ENCODE assay signal across 20 cellular contexts in the genomic region with DNA sequence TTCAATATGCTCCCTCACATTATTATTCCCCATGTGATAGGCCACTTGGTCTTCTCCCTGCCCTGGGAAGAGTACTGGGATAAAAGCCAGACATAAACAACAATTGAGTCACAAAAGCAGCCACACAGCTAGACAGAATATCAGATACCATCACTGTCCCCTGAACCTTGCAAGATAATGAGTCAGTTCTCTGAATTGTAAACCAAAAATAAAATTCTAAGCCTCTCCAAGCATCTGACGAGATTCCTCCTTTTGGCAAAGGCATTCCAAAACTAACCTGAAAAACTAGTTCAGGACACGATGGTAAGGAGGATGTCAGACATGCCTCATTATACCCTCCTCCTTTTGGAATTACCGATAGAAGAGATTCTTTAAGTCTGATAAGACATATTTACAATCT.
DNase-seq lines count a peak whose midpoint lies in the region; ATAC-seq and TF ChIP-seq lines count a peak whose summit lies in the region.
"Had no signal": no experiment of that assay in that cellular context is flagged by ENCODE, and none has a peak within 500 bp of the region (broad histone marks: within the 10 kb centered on the region; RNA-seq: fewer than 3 reads in every experiment).

No MANE protein-coding gene starts in this region.

- H3F3A ChIP-seq in GM23338 (replicated peaks; ENCODE audit: low read depth): no peaks in the 10 kb centered on the region

- H3K79me2 ChIP-seq in GM23338 (replicated peaks; ENCODE audit: insufficient read depth): no peaks in the 10 kb centered on the region

- H3K27ac Mint-ChIP-seq in GM23338: peak overlapping the region; percentile 21; the same call in 1 of the 2 replicates
- no peak overlapping the region for H3K27ac Mint-ChIP-seq in effector memory CD8-positive, alpha-beta T cell
- H3K27ac Mint-ChIP-seq: activated B cell treated with CpG ODN at 0.5 μM for 24 hours; activated T-helper 17 cell treated with anti-CD3 and anti-CD28 coated beads, Interleukin-2, amount 50 U/mL, for 72 hours; T-helper 1 cell treated with Interleukin-12 subunit alpha and Interleukin-12 subunit beta and Interleukin-4 antibody, amounts not matched to agents 30 μg/mL and 1 μg/mL, for 36 hours had no signal

- H3K36me3 ChIP-seq in GM23338 (ENCODE audit: insufficient read depth): no peaks in the 10 kb centered on the region; the same call in 1 of the 2 replicates
- H3K36me3 ChIP-seq in RWPE2 (ENCODE audit: low read depth): no peaks in the 10 kb centered on the region
- H3K36me3 ChIP-seq: adrenal gland, BE2C, HAP-1, heart right ventricle had no signal

- no peaks in the 10 kb centered on the region for H3K9me3 ChIP-seq in RWPE2 (ENCODE audit: severe bottlenecking)
- H3K9me3 ChIP-seq: adrenal gland, BE2C, HAP-1 had no signal

- no peaks in the 10 kb centered on the region for H3K9me2 ChIP-seq in GM23338 (ENCODE audit: insufficient read depth)

- DNase-seq in GM23338 (ENCODE audit: low spot score): peak; percentile 4
- DNase-seq in RWPE2 (ENCODE audit: low spot score): no peak
- peak; percentile 28 for DNase-seq in fibroblast of peridontal ligament (ENCODE audit: extremely low read depth)
- peak; percentile 19 for DNase-seq in renal cortical epithelial cell (ENCODE audit: low read depth)
- no peak for DNase-seq in effector memory CD8-positive, alpha-beta T cell
- DNase-seq in GF-D8 (lab: John Stamatoyannopoulos, UW): no peak
- DNase-seq: activated B cell treated with CpG ODN at 0.5 μM for 24 hours; activated CD8-positive, alpha-beta memory T cell treated with anti-CD3 and anti-CD28 coated beads for 24 hours; adrenal gland; BE2C; DMS 273 treated with DMSO at 0.1 percent for 48 hours; heart right ventricle; kidney; NCI-H2107; NCI-H748 treated with DMSO at 0.1 percent for 48 hours had no signal

- H4K20me1 ChIP-seq in GM23338 (replicated peaks; ENCODE audit: insufficient read depth): no peaks in the 10 kb centered on the region

- no peak overlapping the region for H3K4me2 ChIP-seq in GM23338

- H3K27ac ChIP-seq in GM23338 (ENCODE audit: low read depth) (no peak overlapping the region), RWPE2 (ENCODE audit: poor library complexity, severe bottlenecking) (peak overlapping the region; percentile 27)
- H3K27ac ChIP-seq: adrenal gland, heart right ventricle had no signal

- H3K4me3 ChIP-seq in GM23338: no peak overlapping the region
- no peak overlapping the region for H3K4me3 ChIP-seq in RWPE2 (ENCODE audit: severe bottlenecking)
- H3K4me3 ChIP-seq: adrenal gland, HAP-1, heart right ventricle had no signal

- peaks cover 18% of the 10 kb centered on the region for H3K36me3 Mint-ChIP-seq in GM23338 (ENCODE audit: low read depth)
- no peaks in the 10 kb centered on the region for H3K36me3 Mint-ChIP-seq in effector memory CD8-positive, alpha-beta T cell (ENCODE audit: insufficient read depth)

- TF ChIP-seq CTCF in GM23338 (conservative IDR thresholded peaks at IDR 0.05; ENCODE audit: low read depth in 2 of 2) (no peak), RWPE2 (IDR thresholded peaks at IDR 0.05; ENCODE audit: poor library complexity, severe bottlenecking) (no peak)

- H3K4me1 ChIP-seq in GM23338 (ENCODE audit: insufficient read depth) (no peaks in the 10 kb centered on the region), RWPE2 (ENCODE audit: insufficient read depth, poor library complexity, severe bottlenecking) (peaks cover 17% of the 10 kb centered on the region)
- H3K4me1 ChIP-seq: adrenal gland, BE2C, HAP-1, heart right ventricle had no signal

- peaks cover 1% of the 10 kb centered on the region for H3K27me3 Mint-ChIP-seq in GM23338 (ENCODE audit: insufficient read depth, low read depth, poor library complexity)
- H3K27me3 Mint-ChIP-seq in effector memory CD8-positive, alpha-beta T cell: no peaks in the 10 kb centered on the region
- H3K27me3 Mint-ChIP-seq: activated T-helper 17 cell treated with anti-CD3 and anti-CD28 coated beads, Interleukin-2, amount 50 U/mL, for 72 hours had no signal

- H3K27me3 ChIP-seq in GM23338 (ENCODE audit: insufficient read depth) (no peaks in the 10 kb centered on the region), RWPE2 (ENCODE audit: insufficient read depth, poor library complexity, severe bottlenecking) (no peaks in the 10 kb centered on the region)
- H3K27me3 ChIP-seq: adrenal gland, BE2C, heart right ventricle had no signal

- no peak overlapping the region for H2AFZ ChIP-seq in GM23338

- no peak overlapping the region for H3K4me3 Mint-ChIP-seq in GM23338
- H3K4me3 Mint-ChIP-seq in effector memory CD8-positive, alpha-beta T cell: no peak overlapping the region
- H3K4me3 Mint-ChIP-seq: activated B cell treated with CpG ODN at 0.5 μM for 24 hours; activated T-helper 17 cell treated with anti-CD3 and anti-CD28 coated beads, Interleukin-2, amount 50 U/mL, for 72 hours; neural crest cell; T-helper 1 cell treated with Interleukin-12 subunit alpha and Interleukin-12 subunit beta and Interleukin-4 antibody, amounts not matched to agents 30 μg/mL and 1 μg/mL, for 36 hours had no signal

- peaks cover 4% of the 10 kb centered on the region; the same call in 1 of the 3 replicates for H3K4me1 Mint-ChIP-seq in GM23338
- no peaks in the 10 kb centered on the region for H3K4me1 Mint-ChIP-seq in effector memory CD8-positive, alpha-beta T cell (ENCODE audit: low read depth in 2 of 2)
- H3K4me1 Mint-ChIP-seq: activated B cell treated with CpG ODN at 0.5 μM for 24 hours; activated T-helper 17 cell treated with anti-CD3 and anti-CD28 coated beads, Interleukin-2, amount 50 U/mL, for 72 hours; neural crest cell had no signal

- peaks cover 12% of the 10 kb centered on the region for H3K9me3 Mint-ChIP-seq in GM23338
- H3K9me3 Mint-ChIP-seq in effector memory CD8-positive, alpha-beta T cell: no peaks in the 10 kb centered on the region
- H3K9me3 Mint-ChIP-seq: neural crest cell; T-helper 1 cell treated with Interleukin-12 subunit alpha and Interleukin-12 subunit beta and Interleukin-4 antibody, amounts not matched to agents 30 μg/mL and 1 μg/mL, for 36 hours had no signal

- ATAC-seq in GM23338: no peak
- peak; percentile 73 for ATAC-seq in RWPE2 (ENCODE audit: low read depth)
- no peak for ATAC-seq in HG03521 (IDR thresholded peaks at IDR 0.05; ENCODE audit: unreplicated experiment)
- ATAC-seq in effector memory CD8-positive, alpha-beta T cell (replicated peaks): no peak
- ATAC-seq: activated T-helper 17 cell treated with anti-CD3 and anti-CD28 coated beads, Interleukin-2, amount 50 U/mL, for 72 hours; heart right ventricle had no signal

TF ChIP-seq in GM23338, 12 proteins besides CTCF, POLR2A, EP300 and RAD21 (continues in another document):
- TF ChIP-seq, protein P1, sequence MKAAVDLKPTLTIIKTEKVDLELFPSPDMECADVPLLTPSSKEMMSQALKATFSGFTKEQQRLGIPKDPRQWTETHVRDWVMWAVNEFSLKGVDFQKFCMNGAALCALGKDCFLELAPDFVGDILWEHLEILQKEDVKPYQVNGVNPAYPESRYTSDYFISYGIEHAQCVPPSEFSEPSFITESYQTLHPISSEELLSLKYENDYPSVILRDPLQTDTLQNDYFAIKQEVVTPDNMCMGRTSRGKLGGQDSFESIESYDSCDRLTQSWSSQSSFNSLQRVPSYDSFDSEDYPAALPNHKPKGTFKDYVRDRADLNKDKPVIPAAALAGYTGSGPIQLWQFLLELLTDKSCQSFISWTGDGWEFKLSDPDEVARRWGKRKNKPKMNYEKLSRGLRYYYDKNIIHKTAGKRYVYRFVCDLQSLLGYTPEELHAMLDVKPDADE (IDR thresholded peaks at IDR 0.05): no peak
- TF ChIP-seq EZH2phosphoT487 (IDR thresholded peaks at IDR 0.05; ENCODE audit: unreplicated experiment) (no peak), STAT1 (IDR thresholded peaks at IDR 0.05; ENCODE audit: unreplicated experiment) (no peak), EZH2 (IDR thresholded peaks at IDR 0.05; ENCODE audit: low read depth, unreplicated experiment) (no peak), NANOG (IDR thresholded peaks at IDR 0.05; ENCODE audit: borderline replicate concordance) (no peak), ZNF114 (CRISPR knock-in tag; IDR thresholded peaks at IDR 0.05) (no peak), ZNF331 (CRISPR knock-in tag; IDR thresholded peaks at IDR 0.05; ENCODE audit: low read depth) (no peak), POLR2AphosphoS5 (IDR thresholded peaks at IDR 0.05; ENCODE audit: low read depth) (no peak), CREB1 (CRISPR knock-in tag; IDR thresholded peaks at IDR 0.05; ENCODE audit: low read depth) (no peak), JUNB (IDR thresholded peaks at IDR 0.05; ENCODE audit: unreplicated experiment) (no peak)
- TF ChIP-seq, protein P2, sequence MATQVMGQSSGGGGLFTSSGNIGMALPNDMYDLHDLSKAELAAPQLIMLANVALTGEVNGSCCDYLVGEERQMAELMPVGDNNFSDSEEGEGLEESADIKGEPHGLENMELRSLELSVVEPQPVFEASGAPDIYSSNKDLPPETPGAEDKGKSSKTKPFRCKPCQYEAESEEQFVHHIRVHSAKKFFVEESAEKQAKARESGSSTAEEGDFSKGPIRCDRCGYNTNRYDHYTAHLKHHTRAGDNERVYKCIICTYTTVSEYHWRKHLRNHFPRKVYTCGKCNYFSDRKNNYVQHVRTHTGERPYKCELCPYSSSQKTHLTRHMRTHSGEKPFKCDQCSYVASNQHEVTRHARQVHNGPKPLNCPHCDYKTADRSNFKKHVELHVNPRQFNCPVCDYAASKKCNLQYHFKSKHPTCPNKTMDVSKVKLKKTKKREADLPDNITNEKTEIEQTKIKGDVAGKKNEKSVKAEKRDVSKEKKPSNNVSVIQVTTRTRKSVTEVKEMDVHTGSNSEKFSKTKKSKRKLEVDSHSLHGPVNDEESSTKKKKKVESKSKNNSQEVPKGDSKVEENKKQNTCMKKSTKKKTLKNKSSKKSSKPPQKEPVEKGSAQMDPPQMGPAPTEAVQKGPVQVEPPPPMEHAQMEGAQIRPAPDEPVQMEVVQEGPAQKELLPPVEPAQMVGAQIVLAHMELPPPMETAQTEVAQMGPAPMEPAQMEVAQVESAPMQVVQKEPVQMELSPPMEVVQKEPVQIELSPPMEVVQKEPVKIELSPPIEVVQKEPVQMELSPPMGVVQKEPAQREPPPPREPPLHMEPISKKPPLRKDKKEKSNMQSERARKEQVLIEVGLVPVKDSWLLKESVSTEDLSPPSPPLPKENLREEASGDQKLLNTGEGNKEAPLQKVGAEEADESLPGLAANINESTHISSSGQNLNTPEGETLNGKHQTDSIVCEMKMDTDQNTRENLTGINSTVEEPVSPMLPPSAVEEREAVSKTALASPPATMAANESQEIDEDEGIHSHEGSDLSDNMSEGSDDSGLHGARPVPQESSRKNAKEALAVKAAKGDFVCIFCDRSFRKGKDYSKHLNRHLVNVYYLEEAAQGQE (IDR thresholded peaks at IDR 0.05; ENCODE audit: unreplicated experiment): no peak

Comparison
In these comparisons a context has a peak if more than half of its experiments do, and no peak if none do; other contexts are left out.
1. DNase-seq: peak in GM23338 (single experiment), fibroblast of peridontal ligament (single experiment) and renal cortical epithelial cell (single experiment); none in RWPE2 (single experiment), effector memory CD8-positive, alpha-beta T cell (0 of 3) and GF-D8 (single experiment).